ENCODE assay signal across 18 cellular contexts in genomic region chr2:41170589-41170988, GRCh38.
"Had no signal": no experiment of that assay in that cellular context is flagged by ENCODE, and none has a peak within 500 bp of the region (broad histone marks: within the 10 kb centered on the region; RNA-seq: fewer than 3 reads in every experiment).

No MANE protein-coding gene starts in this region.

- DNase-seq: dorsolateral prefrontal cortex; effector CD8-positive, alpha-beta T cell; heart left ventricle; hippocampal formation; mesendoderm; naive B cell; occipital lobe; pancreas; right cardiac atrium; small intestine; stimulated activated CD4-positive, alpha-beta T cell treated with anti-CD3 and anti-CD28 coated beads, Interleukin-12 subunit alpha, Interleukin-12 subunit beta, amount 100 ng/mL, for 4 hours; stimulated activated naive CD4-positive, alpha-beta T cell; stomach; substantia nigra; transverse colon had no signal

- H3K27ac Mint-ChIP-seq: nephron, progenitor cell of endocrine pancreas had no signal

- H3K4me1 Mint-ChIP-seq: naive B cell, nephron had no signal

- H3K27me3 Mint-ChIP-seq: naive B cell, progenitor cell of endocrine pancreas had no signal

- H3K4me3 ChIP-seq: dorsolateral prefrontal cortex, heart left ventricle, pancreas, stomach, thoracic aorta, transverse colon had no signal

- ATAC-seq: heart left ventricle, pancreas, right cardiac atrium had no signal

- H3K9me3 Mint-ChIP-seq: nephron had no signal

- H3K36me3 Mint-ChIP-seq: naive B cell had no signal

- H3K4me3 Mint-ChIP-seq: naive B cell, nephron had no signal
